ENCODE assay signal across 29 cellular contexts in the genomic region with DNA sequence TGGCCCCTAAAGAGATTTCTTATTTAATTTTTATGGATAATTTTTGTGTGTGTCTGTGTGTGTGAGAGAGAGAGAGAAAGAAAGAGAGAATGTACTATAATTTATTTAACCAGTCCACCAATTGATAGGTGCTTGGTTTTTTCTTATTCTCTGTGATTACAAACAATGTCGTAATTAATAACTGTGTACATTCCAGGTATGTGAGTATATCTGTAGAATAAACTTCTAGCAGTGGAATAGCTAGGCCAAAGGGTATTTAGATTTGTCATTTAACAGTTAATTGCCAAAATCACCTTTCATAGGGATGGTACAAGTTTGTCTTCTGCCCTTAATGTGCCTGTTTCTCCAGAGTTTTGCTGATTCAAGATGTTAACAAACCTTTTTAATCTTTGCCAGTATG. TPM values are rescaled to one million over a fixed set of nuclear protein-coding genes. Genes with fewer than 3 reads are reported as not detected.
"Had no signal": no experiment of that assay in that cellular context is flagged by ENCODE, and none has a peak within 500 bp of the region (broad histone marks: within the 10 kb centered on the region; RNA-seq: fewer than 3 reads in every experiment).

No MANE protein-coding gene starts in this region.

- H3K4me3 ChIP-seq: colonic mucosa, coronary artery, dorsolateral prefrontal cortex, esophagus muscularis mucosa, esophagus squamous epithelium, gastrocnemius medialis, gastroesophageal sphincter, heart left ventricle, heart right ventricle, hepatocyte had no signal

- H3K27ac Mint-ChIP-seq: dendritic cell treated with granulocyte-macrophage colony-stimulating factor and Interleukin-4, amounts not matched to agents 40 ng/mL and 50 ng/mL, for 4 days; effector memory CD8-positive, alpha-beta T cell; endodermal cell had no signal

- H3K79me2 ChIP-seq: hepatocyte had no signal

- H3K27ac ChIP-seq: colonic mucosa, coronary artery, dorsolateral prefrontal cortex, epithelial cell of prostate, esophagus muscularis mucosa, esophagus squamous epithelium, foreskin keratinocyte, gastrocnemius medialis, gastroesophageal sphincter, heart left ventricle, heart right ventricle, hepatocyte had no signal

- ATAC-seq: effector memory CD8-positive, alpha-beta T cell; esophagus mucosa; foreskin keratinocyte; gastrocnemius medialis; gastroesophageal sphincter; heart left ventricle; heart right ventricle had no signal

- DNase-seq: colonic mucosa; cortex of kidney; dermis blood vessel endothelial cell; dorsolateral prefrontal cortex; effector CD4-positive, alpha-beta T cell; effector CD8-positive, alpha-beta T cell; effector memory CD4-positive, alpha-beta T cell; effector memory CD8-positive, alpha-beta T cell; endodermal cell; esophagus squamous epithelium; foreskin keratinocyte; foreskin melanocyte; gastrocnemius medialis; glutamatergic neuron; head of caudate nucleus; heart left ventricle; heart right ventricle had no signal

- H3K27me3 Mint-ChIP-seq: dendritic cell treated with granulocyte-macrophage colony-stimulating factor and Interleukin-4, amounts not matched to agents 40 ng/mL and 50 ng/mL, for 4 days; effector memory CD8-positive, alpha-beta T cell had no signal

- H3K4me2 ChIP-seq: hepatocyte had no signal

- H3K4me1 ChIP-seq: colonic mucosa had no signal

- H3K36me3 ChIP-seq: colonic mucosa, esophagus muscularis mucosa, esophagus squamous epithelium, gastrocnemius medialis, gastroesophageal sphincter, heart left ventricle, heart right ventricle had no signal

- H2AFZ ChIP-seq: hepatocyte had no signal

- H3K4me3 Mint-ChIP-seq: dendritic cell treated with granulocyte-macrophage colony-stimulating factor and Interleukin-4, amounts not matched to agents 40 ng/mL and 50 ng/mL, for 4 days; effector memory CD8-positive, alpha-beta T cell; endodermal cell had no signal

- H3K9me3 Mint-ChIP-seq: dendritic cell treated with granulocyte-macrophage colony-stimulating factor and Interleukin-4, amounts not matched to agents 40 ng/mL and 50 ng/mL, for 4 days; effector memory CD8-positive, alpha-beta T cell; endodermal cell had no signal

- H3K27me3 ChIP-seq: colonic mucosa, dorsolateral prefrontal cortex, esophagus muscularis mucosa, esophagus squamous epithelium, foreskin keratinocyte, gastrocnemius medialis, gastroesophageal sphincter, heart left ventricle, heart right ventricle, hepatocyte had no signal

- FAIRE-seq: endometrium, endothelial cell of umbilical vein, frontal cortex had no signal

- H3K9me3 ChIP-seq: colonic mucosa, esophagus muscularis mucosa, esophagus squamous epithelium, gastrocnemius medialis, gastroesophageal sphincter, heart left ventricle, heart right ventricle had no signal

RNA-seq across cellular contexts. Expression of a gene that starts 35.3 kb away (rescaled TPM):
- total RNA-seq: dermis blood vessel endothelial cell, endothelial cell of umbilical vein, esophagus mucosa, gastrocnemius medialis, gastroesophageal sphincter, heart left ventricle, hepatocyte had no signal
- polyA plus RNA-seq: endothelial cell of umbilical vein, heart left ventricle, heart right ventricle, hepatocyte had no signal

RNA-seq across cellular contexts. Expression of a gene that starts 35.4 kb away (rescaled TPM):
- total RNA-seq: colonic mucosa, endothelial cell of umbilical vein, esophagus mucosa, esophagus muscularis mucosa, fibroblast of lung, gastrocnemius medialis, glomerular endothelial cell, hepatocyte had no signal
- polyA plus RNA-seq: fibroblast of lung, heart left ventricle, hepatocyte had no signal
